In the genomic region with DNA sequence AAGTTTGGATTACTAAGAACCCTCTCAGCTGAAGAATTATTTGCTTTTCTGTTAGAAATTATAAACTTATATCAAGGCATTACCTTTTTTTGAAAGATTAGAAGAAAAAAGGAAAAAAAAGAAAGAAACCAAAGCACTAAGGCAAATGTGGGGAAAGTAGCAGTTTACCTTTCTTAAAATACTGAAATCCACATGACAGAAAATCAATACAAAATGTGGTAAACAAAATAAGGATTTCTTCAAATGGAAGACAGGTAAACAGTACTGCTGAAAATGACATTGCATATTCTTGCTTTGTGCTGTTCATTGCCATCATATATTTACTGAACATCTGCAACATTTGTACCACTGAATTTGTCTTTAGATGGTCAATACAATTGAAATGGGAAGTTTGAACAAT, we compare ENCODE assay signal across 10 cellular contexts.
"Had no signal": no experiment of that assay in that cellular context is flagged by ENCODE, and none has a peak within 500 bp of the region (broad histone marks: within the 10 kb centered on the region; RNA-seq: fewer than 3 reads in every experiment).

No MANE protein-coding gene starts in this region.

- H2AFZ ChIP-seq: GM23248 had no signal

- H3K9ac ChIP-seq: GM23248 had no signal

- H3K27ac Mint-ChIP-seq: HFFc6 had no signal

- FAIRE-seq: K562 had no signal

- H3K9me3 ChIP-seq: HAP-1 had no signal

- DNase-seq: GM23248, GOT3, H7, HFFc6, IMR-90, KG1 had no signal

- H3K4me3 Mint-ChIP-seq: HFFc6 had no signal

- H3K27ac ChIP-seq: GM23248, HL-60 had no signal

- H3K36me3 ChIP-seq: HAP-1 had no signal

- ATAC-seq: HCT116, K562 had no signal

- H3K4me3 ChIP-seq: GM23248, HAP-1, K562 had no signal

- H3K9me3 Mint-ChIP-seq: HFFc6 had no signal
